ENCODE assay signal across 19 cellular contexts in genomic region chr15:101110681-101111569, GRCh38.
DNase-seq lines count a peak whose midpoint lies in the region; ATAC-seq and TF ChIP-seq lines count a peak whose summit lies in the region.
"Had no signal": no experiment of that assay in that cellular context is flagged by ENCODE, and none has a peak within 500 bp of the region (broad histone marks: within the 10 kb centered on the region; RNA-seq: fewer than 3 reads in every experiment).

No MANE protein-coding gene starts in this region.

- 88 to 96% methylated on average over 19 to 22 of the region's 23 CpGs for WGBS in endodermal cell (ENCODE audit: insufficient coverage in 1 of 2, insufficient read length in 1 of 2), 2 experiments
- WGBS in sigmoid colon, 2 donors = 81 to 87% methylated on average over 23 of the region's 23 CpGs

- H3K27me3 ChIP-seq in endodermal cell (ENCODE audit: control insufficient read depth, insufficient read depth, low read length, poor library complexity, severe bottlenecking) (no peaks in the 10 kb centered on the region), sigmoid colon (no peaks in the 10 kb centered on the region), Caco-2 (replicated peaks; ENCODE audit: control insufficient read depth, insufficient read depth, low read length) (no peaks in the 10 kb centered on the region)
- H3K27me3 ChIP-seq in naive thymus-derived CD4-positive, alpha-beta T cell (ENCODE audit: control insufficient read depth in 2 of 2, insufficient read depth in 2 of 2, low read length in 2 of 2) = no peaks in the 10 kb centered on the region

- no peaks in the 10 kb centered on the region for H3K27me3 Mint-ChIP-seq in stimulated activated naive CD8-positive, alpha-beta T cell treated with anti-CD3 and anti-CD28 coated beads, Interleukin-15, amount 100 ng/mL, for 72 hours
- H3K27me3 Mint-ChIP-seq in endodermal cell (ENCODE audit: insufficient read depth) = no peaks in the 10 kb centered on the region
- H3K27me3 Mint-ChIP-seq in nephron (ENCODE audit: low read depth) = no peaks in the 10 kb centered on the region
- peaks cover 0 to 4% (median 0%) of the 10 kb centered on the region in 5 donors for H3K27me3 Mint-ChIP-seq in naive thymus-derived CD4-positive, alpha-beta T cell
- no peaks in the 10 kb centered on the region for H3K27me3 Mint-ChIP-seq in Caco-2 (ENCODE audit: insufficient read depth, unreplicated experiment)
- H3K27me3 Mint-ChIP-seq: CD4-positive, alpha-beta T cell had no signal

- H3K9ac ChIP-seq in endodermal cell (ENCODE audit: extremely low read depth, low read length, poor library complexity, severe bottlenecking) = no peak overlapping the region

- intact Hi-C loops in sigmoid colon (cut with DNase I) (no loop called here), Caco-2 (cut with micrococcal nuclease; ENCODE audit: unreplicated experiment) (no loop called here)
- intact Hi-C loops in naive thymus-derived CD4-positive, alpha-beta T cell (cut with micrococcal nuclease) = no loop called here

- H3K9me3 ChIP-seq in endodermal cell (ENCODE audit: control insufficient read depth, low read length) = no peaks in the 10 kb centered on the region
- no peaks in the 10 kb centered on the region for H3K9me3 ChIP-seq in sigmoid colon
- peaks cover 0 to 4% (median 0%) of the 10 kb centered on the region in 3 experiments for H3K9me3 ChIP-seq in naive thymus-derived CD4-positive, alpha-beta T cell (ENCODE audit: control insufficient read depth in 2 of 3, low read length in 3 of 3)
- no peaks in the 10 kb centered on the region for H3K9me3 ChIP-seq in Caco-2

- H3K36me3 ChIP-seq in endodermal cell (ENCODE audit: control insufficient read depth, insufficient read depth, low read length) (no peaks in the 10 kb centered on the region), sigmoid colon (no peaks in the 10 kb centered on the region), Caco-2 (ENCODE audit: control insufficient read depth, insufficient read depth, low read length) (no peaks in the 10 kb centered on the region)
- no peaks in the 10 kb centered on the region for H3K36me3 ChIP-seq in naive thymus-derived CD4-positive, alpha-beta T cell (ENCODE audit: control insufficient read depth in 2 of 3, insufficient read depth in 3 of 3, low read length in 3 of 3)

- H3K4me3 ChIP-seq in endodermal cell (ENCODE audit: low read length) (no peak overlapping the region), sigmoid colon (no peak overlapping the region), Caco-2 (ENCODE audit: low read depth, low read length) (no peak overlapping the region)
- H3K4me3 ChIP-seq in naive thymus-derived CD4-positive, alpha-beta T cell (ENCODE audit: low read length) = no peak overlapping the region
- H3K4me3 ChIP-seq: GM12878, K562 had no signal

- H3K27ac ChIP-seq in endodermal cell (ENCODE audit: low read depth, low read length) = no peak overlapping the region
- H3K27ac ChIP-seq in sigmoid colon = no peak overlapping the region
- H3K27ac ChIP-seq in naive thymus-derived CD4-positive, alpha-beta T cell (ENCODE audit: low read depth, low read length) = no peak overlapping the region
- H3K27ac ChIP-seq: HL-60 had no signal

- no TSS peak for BruUV-seq in Caco-2 (replicated peaks; lab: Mats Ljungman, UMichigan)

- TF ChIP-seq CTCF in endodermal cell (conservative IDR thresholded peaks at IDR 0.05) = no peak
- no peak for TF ChIP-seq CTCF in nephron (IDR thresholded peaks at IDR 0.05; ENCODE audit: unreplicated experiment in 3 of 3)
- TF ChIP-seq CTCF in sigmoid colon (IDR thresholded peaks at IDR 0.05) = no peak
- no peak for TF ChIP-seq CTCF in Caco-2 (IDR thresholded peaks at IDR 0.05; ENCODE audit: insufficient read depth in 1 of 2, low read depth in 1 of 2, low read length in 1 of 2, severe bottlenecking in 1 of 2, unreplicated experiment in 1 of 2)

- no peak overlapping the region for H3K4me3 Mint-ChIP-seq in stimulated activated naive CD8-positive, alpha-beta T cell treated with anti-CD3 and anti-CD28 coated beads, Interleukin-15, amount 100 ng/mL, for 72 hours
- H3K4me3 Mint-ChIP-seq in endodermal cell (no peak overlapping the region), nephron (no peak overlapping the region), Caco-2 (ENCODE audit: unreplicated experiment) (no peak overlapping the region)
- H3K4me3 Mint-ChIP-seq in naive thymus-derived CD4-positive, alpha-beta T cell = no peak overlapping the region
- H3K4me3 Mint-ChIP-seq: CD4-positive, alpha-beta T cell had no signal

- CTCF ChIA-PET in naive thymus-derived CD4-positive, alpha-beta T cell (lab: Charles Lee) = no interaction called here
- CTCF ChIA-PET in Caco-2 (lab: Charles Lee) = no interaction called here

- POLR2A ChIA-PET in naive thymus-derived CD4-positive, alpha-beta T cell (lab: Charles Lee) = no interaction called here
- POLR2A ChIA-PET in Caco-2 (lab: Charles Lee) = no interaction called here

- DNase-seq in stimulated activated naive CD8-positive, alpha-beta T cell treated with anti-CD3 and anti-CD28 coated beads, Interleukin-15, Interleukin-2, amounts not matched to agents 100 U/mL and 50 U/mL, for 24 hours = no peak
- DNase-seq in stimulated activated naive CD8-positive, alpha-beta T cell treated with anti-CD3 and anti-CD28 coated beads, Interleukin-15, amount 100 ng/mL, for 72 hours = no peak
- DNase-seq in endodermal cell (peak; percentile 33), sigmoid colon (no peak), Caco-2 (no peak), middle frontal gyrus (ENCODE audit: extremely low spot score, low spot score) (no peak)
- no peak for DNase-seq in naive thymus-derived CD4-positive, alpha-beta T cell
- DNase-seq: AML-193; CD4-positive, alpha-beta T cell; DMS79; NCI-H1092; NCI-H226; NCI-H526 treated with DMSO at 0.1 percent for 48 hours; PC-3 had no signal

- TF ChIP-seq POLR2A in sigmoid colon (IDR thresholded peaks at IDR 0.05) = no peak

- H3K4me1 Mint-ChIP-seq in stimulated activated naive CD8-positive, alpha-beta T cell treated with anti-CD3 and anti-CD28 coated beads, Interleukin-15, amount 100 ng/mL, for 72 hours = peaks cover 13% of the 10 kb centered on the region
- H3K4me1 Mint-ChIP-seq in endodermal cell = peaks cover 3% of the 10 kb centered on the region
- H3K4me1 Mint-ChIP-seq in nephron = peaks cover 60% of the 10 kb centered on the region
- H3K4me1 Mint-ChIP-seq in naive thymus-derived CD4-positive, alpha-beta T cell = peaks cover 0 to 2% (median 0%) of the 10 kb centered on the region in 7 donors
- H3K4me1 Mint-ChIP-seq in Caco-2 (ENCODE audit: low read depth, unreplicated experiment) = peaks cover 3% of the 10 kb centered on the region

- no peak for TF ChIP-seq EP300 in sigmoid colon (IDR thresholded peaks at IDR 0.05)

- H3K27ac Mint-ChIP-seq in stimulated activated naive CD8-positive, alpha-beta T cell treated with anti-CD3 and anti-CD28 coated beads, Interleukin-15, amount 100 ng/mL, for 72 hours = peak overlapping the region in 1 of 2 donors; percentile 91
- no peak overlapping the region for H3K27ac Mint-ChIP-seq in endodermal cell
- H3K27ac Mint-ChIP-seq in nephron = peak overlapping the region; percentile 7 to 85 (median 69)
- H3K27ac Mint-ChIP-seq in naive thymus-derived CD4-positive, alpha-beta T cell = peak overlapping the region in 1 of 9 donors; percentile 51
- H3K27ac Mint-ChIP-seq in Caco-2 (ENCODE audit: unreplicated experiment) = no peak overlapping the region
- H3K27ac Mint-ChIP-seq: CD4-positive, alpha-beta T cell had no signal

- H3K4me1 ChIP-seq in endodermal cell (ENCODE audit: control insufficient read depth, insufficient read depth, low read length) (no peaks in the 10 kb centered on the region), sigmoid colon (peaks cover 0 to 3% (median 1%) of the 10 kb centered on the region in 4 donors), Caco-2 (no peaks in the 10 kb centered on the region)
- H3K4me1 ChIP-seq in naive thymus-derived CD4-positive, alpha-beta T cell (ENCODE audit: control insufficient read depth in 2 of 2, insufficient read depth in 2 of 2, low read length in 2 of 2) = no peaks in the 10 kb centered on the region

- peak; percentile 24 for ATAC-seq in stimulated activated naive CD8-positive, alpha-beta T cell treated with anti-CD3 and anti-CD28 coated beads, Interleukin-15, Interleukin-2, amounts not matched to agents 100 U/mL and 50 U/mL, for 24 hours
- no peak for ATAC-seq in stimulated activated naive CD8-positive, alpha-beta T cell treated with anti-CD3 and anti-CD28 coated beads, Interleukin-15, amount 100 ng/mL, for 72 hours
- no peak for ATAC-seq in naive thymus-derived CD4-positive, alpha-beta T cell
- ATAC-seq: GM12878, HCT116, K562, PC-3 had no signal

- no peaks in the 10 kb centered on the region for H3K9me3 Mint-ChIP-seq in stimulated activated naive CD8-positive, alpha-beta T cell treated with anti-CD3 and anti-CD28 coated beads, Interleukin-15, amount 100 ng/mL, for 72 hours
- H3K9me3 Mint-ChIP-seq in endodermal cell (peaks cover 6% of the 10 kb centered on the region), nephron (no peaks in the 10 kb centered on the region), Caco-2 (ENCODE audit: unreplicated experiment) (no peaks in the 10 kb centered on the region)
- H3K9me3 Mint-ChIP-seq in naive thymus-derived CD4-positive, alpha-beta T cell = no peaks in the 10 kb centered on the region
- H3K9me3 Mint-ChIP-seq: CD4-positive, alpha-beta T cell had no signal

- H3K36me3 Mint-ChIP-seq in endodermal cell (ENCODE audit: low read depth) (no peaks in the 10 kb centered on the region), nephron (ENCODE audit: low read depth) (no peaks in the 10 kb centered on the region), Caco-2 (ENCODE audit: insufficient read depth, unreplicated experiment) (no peaks in the 10 kb centered on the region)
- no peaks in the 10 kb centered on the region for H3K36me3 Mint-ChIP-seq in naive thymus-derived CD4-positive, alpha-beta T cell

Comparison
In these comparisons a context has a peak if more than half of its experiments do, and no peak if none do; other contexts are left out.
1. H3K27ac Mint-ChIP-seq: peak in nephron (3 of 3); none in endodermal cell (single experiment) and Caco-2 (single experiment).